Comparison of ENCODE assay signal across 33 cellular contexts in genomic region chr15:94834000-94834399, GRCh38.
"Had no signal": no experiment of that assay in that cellular context is flagged by ENCODE, and none has a peak within 500 bp of the region (broad histone marks: within the 10 kb centered on the region; RNA-seq: fewer than 3 reads in every experiment).

No MANE protein-coding gene starts in this region.

- H3K4me3 ChIP-seq: esophagus muscularis mucosa, gastrocnemius medialis had no signal

- FAIRE-seq: astrocyte, colon had no signal

- H3K4me3 Mint-ChIP-seq: activated B cell treated with CpG ODN at 0.5 μM for 24 hours; activated CD8-positive, alpha-beta T cell treated with anti-CD3 and anti-CD28 coated beads for 36 hours; activated naive CD8-positive, alpha-beta T cell; activated T-cell treated with anti-CD3 and anti-CD28 coated beads, Interleukin-2, amount 50 U/mL, for 4 hours; activated T-helper 17 cell treated with anti-CD3 and anti-CD28 coated beads, Interleukin-2, amount 50 U/mL, for 72 hours; effector memory CD8-positive, alpha-beta T cell; T-helper 17 cell; T-helper 2 cell treated with Interferon-gamma antibody and Interleukin-4, amounts not matched to agents 5 μg/mL and 100 μg/mL, for 36 hours had no signal

- H3K9me3 ChIP-seq: gastrocnemius medialis had no signal

- H3K36me3 Mint-ChIP-seq: activated naive CD8-positive, alpha-beta T cell had no signal

- H3K27me3 ChIP-seq: esophagus muscularis mucosa, foreskin keratinocyte, gastrocnemius medialis had no signal

- ATAC-seq: activated CD4-positive, CD25-positive, alpha-beta regulatory T cell treated with anti-CD3 and anti-CD28 coated beads, Interleukin-2, amount 50 U/mL, for 24 hours; activated CD8-positive, alpha-beta T cell treated with anti-CD3 and anti-CD28 coated beads for 36 hours; activated T-cell treated with anti-CD3 and anti-CD28 coated beads, Interleukin-2, amount 50 U/mL, for 4 hours; activated T-helper 17 cell treated with anti-CD3 and anti-CD28 coated beads, Interleukin-2, amount 50 U/mL, for 72 hours; effector memory CD8-positive, alpha-beta T cell; foreskin keratinocyte; gastrocnemius medialis; T-helper 17 cell had no signal

- H3K27ac Mint-ChIP-seq: activated B cell treated with CpG ODN at 0.5 μM for 24 hours; activated CD8-positive, alpha-beta T cell treated with anti-CD3 and anti-CD28 coated beads for 36 hours; activated naive CD8-positive, alpha-beta T cell; activated T-helper 17 cell treated with anti-CD3 and anti-CD28 coated beads, Interleukin-2, amount 50 U/mL, for 72 hours; effector memory CD8-positive, alpha-beta T cell; T-helper 17 cell; T-helper 2 cell treated with Interferon-gamma antibody and Interleukin-4, amounts not matched to agents 5 μg/mL and 100 μg/mL, for 36 hours had no signal

- H3K9me3 Mint-ChIP-seq: activated B cell treated with CpG ODN at 0.5 μM for 24 hours; activated CD8-positive, alpha-beta T cell treated with anti-CD3 and anti-CD28 coated beads for 36 hours; activated T-cell treated with anti-CD3 and anti-CD28 coated beads, Interleukin-2, amount 50 U/mL, for 4 hours; effector memory CD8-positive, alpha-beta T cell had no signal

- DNase-seq: activated B cell treated with CpG ODN at 0.5 μM for 24 hours; activated CD4-positive, alpha-beta T cell treated with anti-CD3 and anti-CD28 coated beads for 48 hours; activated CD4-positive, alpha-beta T cell treated with anti-CD3 and anti-CD28 coated beads, Interleukin-2, amount 50 U/mL, for 1 hour; activated CD4-positive, alpha-beta T cell treated with anti-CD3 and anti-CD28 coated beads, Interleukin-2, amount 50 U/mL, for 48 hours; activated CD8-positive, alpha-beta memory T cell treated with anti-CD3 and anti-CD28 coated beads for 24 hours; activated CD8-positive, alpha-beta T cell treated with anti-CD3 and anti-CD28 coated beads for 36 hours; activated effector memory CD4-positive, alpha-beta T cell treated with Interleukin-2 at 50 U/mL for 16 hours; activated gamma-delta T cell treated with Interleukin-2 at 50 U/mL for 16 hours; activated naive CD4-positive, alpha-beta T cell treated with anti-CD3 and anti-CD28 coated beads, Interleukin-2, amount 50 U/mL, for 16 hours; activated naive CD4-positive, alpha-beta T cell treated with Interleukin-2 at 50 U/mL for 16 hours; activated T-cell treated with anti-CD3 and anti-CD28 coated beads, Interleukin-2, amount 50 U/mL, for 4 hours; amniotic stem cell; anterior cingulate cortex; caudate nucleus; cortex of kidney; dermis blood vessel endothelial cell; effector CD4-positive, alpha-beta T cell; effector memory CD8-positive, alpha-beta T cell; erythroblast; foreskin keratinocyte; gastrocnemius medialis; glutamatergic neuron; T-helper 1 cell; T-helper 17 cell; T1000; WERI-Rb-1 had no signal

- H3K4me1 ChIP-seq: foreskin keratinocyte, gastrocnemius medialis had no signal

- H3K27me3 Mint-ChIP-seq: activated B cell treated with CpG ODN at 0.5 μM for 24 hours; activated CD8-positive, alpha-beta T cell treated with anti-CD3 and anti-CD28 coated beads for 36 hours; activated T-helper 17 cell treated with anti-CD3 and anti-CD28 coated beads, Interleukin-2, amount 50 U/mL, for 72 hours; effector memory CD8-positive, alpha-beta T cell; T-helper 17 cell had no signal

- H3K4me1 Mint-ChIP-seq: activated B cell treated with CpG ODN at 0.5 μM for 24 hours; activated T-helper 17 cell treated with anti-CD3 and anti-CD28 coated beads, Interleukin-2, amount 50 U/mL, for 72 hours; T-helper 17 cell had no signal

- H3K27ac ChIP-seq: esophagus muscularis mucosa, foreskin keratinocyte, gastrocnemius medialis, WERI-Rb-1 had no signal

- H3K36me3 ChIP-seq: esophagus muscularis mucosa, gastrocnemius medialis, WERI-Rb-1 had no signal
